8 cellular contexts compared by ENCODE assay signal in genomic region chr16:70188608-70188915, GRCh38. TPM values are rescaled to one million over a fixed set of nuclear protein-coding genes. Genes with fewer than 3 reads are reported as not detected.
DNase-seq lines count a peak whose midpoint lies in the region; ATAC-seq, FAIRE-seq and TF ChIP-seq lines count a peak whose summit lies in the region.
"Not testable (repeated sequence)": the region's sequence is repeated elsewhere in the genome, so short reads cannot be mapped to it uniquely, and the experiment has no call there.
"Had no signal": no experiment of that assay in that cellular context is flagged by ENCODE, and none has a peak within 500 bp of the region (broad histone marks: within the 10 kb centered on the region; RNA-seq: fewer than 3 reads in every experiment).

No MANE protein-coding gene starts in this region.

- not testable (repeated sequence) for TF ChIP-seq EP300 in H1 (IDR thresholded peaks at IDR 0.05; ENCODE audit: borderline replicate concordance in 1 of 2, low read depth in 2 of 2, low read length in 2 of 2)

- TF ChIP-seq POLR2A in H1 (IDR thresholded peaks at IDR 0.05; ENCODE audit: control extremely low read depth in 1 of 2, low read depth in 2 of 2, low read length in 2 of 2) = not testable (repeated sequence)

- CTCF ChIA-PET in activated B cell treated with CpG ODN at 0.5 μM for 24 hours (lab: Charles Lee); H1 (lab: Charles Lee; ENCODE audit: partially characterized antibody): not testable (repeated sequence)

- not testable (repeated sequence) for H3K27me3 Mint-ChIP-seq in GM23338 (ENCODE audit: insufficient read depth, low read depth, poor library complexity); activated B cell treated with CpG ODN at 0.5 μM for 24 hours

- H2AK5ac ChIP-seq in H1 (ENCODE audit: low read depth, low read length) = not testable (repeated sequence)

- H2BK12ac ChIP-seq in H1 (ENCODE audit: low read depth, low read length) = not testable (repeated sequence)

- intact Hi-C loops in activated B cell treated with CpG ODN at 0.5 μM for 24 hours (cut with micrococcal nuclease); left ventricle myocardium inferior (cut with micrococcal nuclease): not testable (repeated sequence)

- not testable (repeated sequence) for H3K36me3 Mint-ChIP-seq in GM23338 (ENCODE audit: low read depth); activated B cell treated with CpG ODN at 0.5 μM for 24 hours (ENCODE audit: low read depth)

- H3K9me2 ChIP-seq in GM23338 (ENCODE audit: insufficient read depth) = not testable (repeated sequence)

- H4K20me1 ChIP-seq in GM23338 (replicated peaks; ENCODE audit: insufficient read depth); H1 (replicated peaks in 1 of 2; ENCODE audit: control insufficient read depth in 1 of 2, insufficient read depth in 2 of 2, low read length in 2 of 2): not testable (repeated sequence)

- not testable (repeated sequence) for H3K27ac Mint-ChIP-seq in GM23338, activated B cell treated with CpG ODN at 0.5 μM for 24 hours

- H2BK20ac ChIP-seq in H1 (ENCODE audit: low read length) = not testable (repeated sequence)

- H3K9me3 ChIP-seq in H1 (ENCODE audit: insufficient read depth in 2 of 2, low read depth in 1 of 2, low read length in 1 of 2); left ventricle myocardium inferior (replicated peaks); lung (ENCODE audit: control insufficient read depth in 2 of 2, insufficient read depth in 1 of 2, low read length in 1 of 2); parathyroid adenoma (ENCODE audit: control insufficient read depth, low read length): not testable (repeated sequence)

- not testable (repeated sequence) for H2BK120ac ChIP-seq in H1 (replicated peaks; ENCODE audit: low read depth, low read length)

- 5% methylated on average over 8 of the region's 22 CpGs; no CpG with 5 or more reads in 1 of the 2 experiments for WGBS in H1 (ENCODE audit: extremely low coverage in 1 of 2, insufficient coverage in 1 of 2, insufficient read length in 1 of 2, insufficient replicate concordance in 2 of 2, low coverage in 1 of 2, low lambda C conversion rate in 2 of 2, missing lambda C conversion rate in 1 of 2), 2 experiments
- WGBS in lung, 2 donors = 0 to 3% methylated on average over 2 to 13 of the region's 22 CpGs

- not testable (repeated sequence) for H2BK5ac ChIP-seq in H1 (ENCODE audit: low read depth, low read length)

- H3K79me2 ChIP-seq in GM23338 (replicated peaks; ENCODE audit: insufficient read depth); H1 (ENCODE audit: control insufficient read depth in 1 of 2, insufficient read depth in 2 of 2, low read length in 2 of 2); parathyroid adenoma: not testable (repeated sequence)

- H3K56ac ChIP-seq in H1 (replicated peaks; ENCODE audit: insufficient read length, low read depth, low read length) = not testable (repeated sequence)

- H4K5ac ChIP-seq in H1 (ENCODE audit: insufficient read length, low read depth, low read length) = not testable (repeated sequence)

- not testable (repeated sequence) for H3K9me3 Mint-ChIP-seq in GM23338, activated B cell treated with CpG ODN at 0.5 μM for 24 hours

- not testable (repeated sequence) for H4K8ac ChIP-seq in H1 (ENCODE audit: extremely low read depth, insufficient read depth, low read length)

- H3K23me2 ChIP-seq in H1 (ENCODE audit: low read depth, low read length) = not testable (repeated sequence)

- H4K91ac ChIP-seq in H1 (replicated peaks; ENCODE audit: insufficient read length, low read length) = not testable (repeated sequence)

- FAIRE-seq in H1 (lab: Jason Lieb, UNC) = not testable (repeated sequence)

- not testable (repeated sequence) for TF ChIP-seq RAD21 in H1 (IDR thresholded peaks at IDR 0.05 in 1 of 2, conservative IDR thresholded peaks at IDR 0.05 in 1 of 2; ENCODE audit: low read depth in 2 of 2, low read length in 2 of 2)

- not testable (repeated sequence) for H3K4ac ChIP-seq in H1 (replicated peaks; ENCODE audit: insufficient read length, low read depth, low read length)

- H2AFZ ChIP-seq in GM23338; H1 (ENCODE audit: low read length): not testable (repeated sequence)
- H2AFZ ChIP-seq in parathyroid adenoma = peak overlapping the region; percentile 46

- not testable (repeated sequence) for H3K9ac ChIP-seq in H1 (replicated peaks in 1 of 4; ENCODE audit: extremely low read depth in 1 of 4, low read depth in 3 of 4, low read length in 3 of 4); parathyroid adenoma

- H3K4me1 Mint-ChIP-seq in GM23338, activated B cell treated with CpG ODN at 0.5 μM for 24 hours: not testable (repeated sequence)

- not testable (repeated sequence) for H3K14ac ChIP-seq in H1 (ENCODE audit: insufficient read length)

- H3F3A ChIP-seq in GM23338 (replicated peaks; ENCODE audit: low read depth) = not testable (repeated sequence)

- peak overlapping the region; percentile 49; the same call in 1 of the 2 replicates for H3K4me3 ChIP-seq in GM23338
- H3K4me3 ChIP-seq in H1 (ENCODE audit: extremely low read depth in 1 of 4, insufficient read depth in 2 of 4, low read depth in 3 of 4, low read length in 4 of 4) = peak overlapping the region in 3 of 4 experiments; percentile 14 to 46 (median 46); a peak in 3 of 8 replicates
- H3K4me3 ChIP-seq in left ventricle myocardium inferior = peak overlapping the region; percentile 63
- not testable (repeated sequence) for H3K4me3 ChIP-seq in lung; parathyroid adenoma (ENCODE audit: low read depth, low read length)

- not testable (repeated sequence) for H3K4me3 Mint-ChIP-seq in GM23338, activated B cell treated with CpG ODN at 0.5 μM for 24 hours

- not testable (repeated sequence) for H2BK15ac ChIP-seq in H1 (ENCODE audit: low read length)

- not testable (repeated sequence) for H3K18ac ChIP-seq in H1 (ENCODE audit: extremely low read depth, low read length)

- not testable (repeated sequence) for H3K23ac ChIP-seq in H1 (ENCODE audit: insufficient read length)

- not testable (repeated sequence) for DNase-seq in GM23338 (ENCODE audit: low spot score); activated B cell treated with CpG ODN at 0.5 μM for 24 hours; H1 (ENCODE audit: low read depth in 1 of 2, low spot score in 2 of 2); left ventricle myocardium inferior; lung (ENCODE audit: low spot score)
- peak; percentile 5 for DNase-seq in stimulated activated naive CD8-positive, alpha-beta T cell treated with anti-CD3 and anti-CD28 coated beads, Interleukin-15, Interleukin-2, amounts not matched to agents 100 U/mL and 50 U/mL, for 24 hours

- peak; percentile 74 for ATAC-seq in GM23338
- ATAC-seq in activated B cell treated with CpG ODN at 0.5 μM for 24 hours (ENCODE audit: low read depth) = peak; percentile 27
- peak; percentile 66 for ATAC-seq in lung (ENCODE audit: insufficient read depth, low FRiP score)
- not testable (repeated sequence) for ATAC-seq in stimulated activated naive CD8-positive, alpha-beta T cell treated with anti-CD3 and anti-CD28 coated beads, Interleukin-15, Interleukin-2, amounts not matched to agents 100 U/mL and 50 U/mL, for 24 hours

- peak overlapping the region; percentile 60; the same call in 1 of the 2 replicates for H3K4me2 ChIP-seq in GM23338
- H3K4me2 ChIP-seq in H1 (ENCODE audit: insufficient read depth in 1 of 2, low read depth in 2 of 2, low read length in 2 of 2); parathyroid adenoma (ENCODE audit: low read length): not testable (repeated sequence)

- not testable (repeated sequence) for H3K27me3 ChIP-seq in GM23338 (ENCODE audit: insufficient read depth); H1 (replicated peaks in 1 of 4; ENCODE audit: control insufficient read depth in 3 of 4, extremely low read depth in 1 of 4, insufficient read depth in 3 of 4, low read length in 3 of 4); left ventricle myocardium inferior (ENCODE audit: low read depth); lung (ENCODE audit: control insufficient read depth, insufficient read depth); parathyroid adenoma (ENCODE audit: control insufficient read depth, insufficient read depth, low read length)

- TF ChIP-seq CTCF in GM23338 (conservative IDR thresholded peaks at IDR 0.05; ENCODE audit: low read depth in 2 of 2); activated B cell treated with CpG ODN at 0.5 μM for 24 hours (IDR thresholded peaks at IDR 0.05); H1 (IDR thresholded peaks at IDR 0.05; ENCODE audit: control extremely low read depth in 1 of 3, insufficient read depth in 1 of 3, low read depth in 1 of 3, low read length in 3 of 3); left ventricle myocardium inferior (IDR thresholded peaks at IDR 0.05; ENCODE audit: borderline replicate concordance); lung (IDR thresholded peaks at IDR 0.05; ENCODE audit: control extremely low read depth, extremely low read depth); parathyroid adenoma (IDR thresholded peaks at IDR 0.05): not testable (repeated sequence)

- H3K27ac ChIP-seq in GM23338 (ENCODE audit: low read depth); H1 (ENCODE audit: low read depth, low read length); parathyroid adenoma: not testable (repeated sequence)
- H3K27ac ChIP-seq in left ventricle myocardium inferior (replicated peaks) (peak overlapping the region; percentile 74), lung (ENCODE audit: low read depth in 1 of 2, low read length in 1 of 2) (peak overlapping the region in 1 of 2 donors; percentile 67)

- POLR2A ChIA-PET in activated B cell treated with CpG ODN at 0.5 μM for 24 hours (lab: Charles Lee); H1 (lab: Charles Lee; ENCODE audit: partially characterized antibody): not testable (repeated sequence)

- H3K79me1 ChIP-seq in H1 (ENCODE audit: low read depth, low read length) = not testable (repeated sequence)

- H3K4me1 ChIP-seq in GM23338 (ENCODE audit: insufficient read depth); H1 (replicated peaks in 1 of 4; ENCODE audit: control insufficient read depth in 3 of 4, insufficient read depth in 4 of 4, low read length in 3 of 4); left ventricle myocardium inferior; lung (ENCODE audit: control insufficient read depth in 2 of 2, insufficient read depth in 2 of 2, low read length in 2 of 2); parathyroid adenoma: not testable (repeated sequence)

- not testable (repeated sequence) for H3K36me3 ChIP-seq in GM23338 (ENCODE audit: insufficient read depth); H1 (ENCODE audit: control insufficient read depth in 2 of 4, insufficient read depth in 4 of 4, low read length in 3 of 4); left ventricle myocardium inferior; lung (ENCODE audit: control insufficient read depth in 2 of 2, insufficient read depth in 2 of 2, low read length in 2 of 2); parathyroid adenoma (ENCODE audit: control insufficient read depth, insufficient read depth, low read length)

RNA-seq across cellular contexts. Expression of gene CLEC18C, which starts 15.0 kb away (rescaled TPM):
- total RNA-seq in GM23338 (2014; rRNA removed; shearing (Covaris generic)) = not detected in 2 replicates
- 0.06 and 0.16 TPM in 2 replicates for polyA plus RNA-seq in GM23338 (2016; fragmentation: Nextera tagmentation; extraction: Ambion mirVana)
- 0.31 and 0.46 TPM in 2 replicates for total RNA-seq in activated B cell treated with CpG ODN at 0.5 μM for 24 hours
- total RNA-seq in H1 (2021; fragmentation: NEBNext Ultra II Directional; extraction: Animal tissue kit (Norgen Biotek cat#: 25700)) = 0.50 TPM in 1 of 2 replicates, not detected in the other
- 0.11 and 0.52 TPM in 2 replicates for polyA plus RNA-seq in H1 (2011; rRNA removed)
- polyA plus RNA-seq in H1 (2011; cell fraction: cytosol; rRNA removed) = 0.59 TPM
- 2.8 TPM for polyA plus RNA-seq in H1 (2011; cell fraction: nucleus; rRNA removed)
- 0.19 to 0.35 TPM (median 0.29 TPM) in 4 replicates for polyA plus RNA-seq in H1 (2012, experiment 1 of 2)
- 0.21 TPM for polyA plus RNA-seq in H1 (2012, experiment 2 of 2)
- polyA plus RNA-seq in H1 (2013, experiment 1 of 2) = 0.08 TPM
- polyA plus RNA-seq in H1 (2013, experiment 2 of 2) = 0.07 TPM
- 0.41 TPM in 1 of 2 replicates, not detected in the other for polyA minus RNA-seq in H1 (2011; rRNA and poly(A)+ RNA removed)
- not detected for polyA minus RNA-seq in H1 (2011; cell fraction: cytosol; rRNA and poly(A)+ RNA removed)
- polyA minus RNA-seq in H1 (2011; cell fraction: nucleus; rRNA and poly(A)+ RNA removed) = 1.3 TPM
- not detected for total RNA-seq in left ventricle myocardium inferior
- 1 to 10 TPM in 1 of 2 donors, not detected in 1; 1.0 TPM for total RNA-seq in lung
- polyA plus RNA-seq in lung = under 1 TPM; 0.09 to 0.14 TPM
- total RNA-seq: dermis blood vessel endothelial cell had no signal
